Comparison of ENCODE assay signal across 7 cellular contexts in the genomic region with DNA sequence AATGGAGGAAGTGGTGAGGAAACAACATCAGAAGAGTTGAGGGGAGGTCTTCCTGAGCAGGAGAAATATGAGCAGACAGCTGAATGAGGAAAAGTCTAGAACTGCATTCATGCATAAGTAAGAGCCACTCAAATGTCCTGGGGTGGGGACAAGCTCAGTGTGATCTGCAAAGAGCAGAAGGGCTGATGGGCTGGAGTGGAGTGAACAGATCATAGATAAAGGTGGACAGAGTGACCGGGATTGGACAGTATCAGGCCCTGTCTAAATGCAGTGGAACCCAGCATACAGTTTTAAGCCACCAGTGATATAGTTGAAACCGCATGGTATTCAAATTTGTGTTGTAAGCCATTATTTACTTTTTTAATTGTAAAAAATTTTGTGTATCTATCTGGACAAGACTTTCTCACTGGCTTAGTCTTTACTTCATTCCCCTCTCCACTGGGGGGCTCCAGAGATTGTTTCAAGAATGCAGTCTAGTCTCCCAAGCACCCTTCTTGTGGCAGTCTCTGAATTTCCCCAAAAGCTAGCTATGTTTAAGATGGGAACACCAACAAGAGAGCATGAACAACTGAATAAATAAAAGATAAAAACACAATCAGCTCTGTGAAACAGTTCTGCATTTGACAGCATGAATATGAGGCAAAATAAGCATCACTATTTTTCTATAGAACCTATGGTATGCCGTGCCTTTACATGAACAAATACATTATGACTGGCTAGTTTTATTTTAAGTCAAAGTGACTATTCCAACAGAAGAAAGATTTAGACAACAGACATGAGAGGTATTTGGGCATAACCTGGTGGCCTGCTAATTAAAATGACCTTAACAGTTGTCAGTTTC. TPM values are rescaled to one million over a fixed set of nuclear protein-coding genes. Genes with fewer than 3 reads are reported as not detected.
DNase-seq lines count a peak whose midpoint lies in the region; ATAC-seq and TF ChIP-seq lines count a peak whose summit lies in the region.

No MANE protein-coding gene starts in this region.

- WGBS in esophagus muscularis mucosa = 74% methylated on average over 3 of the region's 3 CpGs

- intact Hi-C loops in esophagus muscularis mucosa (cut with DNase I) = loop anchor here (5.0 to 10.0 kb wide), 4 partner anchors 148 to 353 kb away; no protein-coding TSS in a partner anchor

- no peak overlapping the region for H3K4me3 ChIP-seq in GM12865 (ENCODE audit: low read depth, low read length)
- no peak overlapping the region for H3K4me3 ChIP-seq in Peyer's patch
- H3K4me3 ChIP-seq in esophagus muscularis mucosa = no peak overlapping the region
- no peak overlapping the region for H3K4me3 ChIP-seq in neural progenitor cell

- H3K4me1 ChIP-seq in Peyer's patch (no peaks in the 10 kb centered on the region), esophagus muscularis mucosa (no peaks in the 10 kb centered on the region), neural progenitor cell (peaks cover 7% of the 10 kb centered on the region)

- H3K9me3 Mint-ChIP-seq in neural progenitor cell = no peaks in the 10 kb centered on the region

- no peak for TF ChIP-seq POLR2A in Peyer's patch (IDR thresholded peaks at IDR 0.05)
- TF ChIP-seq POLR2A in esophagus muscularis mucosa (IDR thresholded peaks at IDR 0.05; ENCODE audit: low read depth) = no peak

- no peak overlapping the region for H3K9ac ChIP-seq in neural progenitor cell

- H3K36me3 Mint-ChIP-seq in neural progenitor cell = no peaks in the 10 kb centered on the region

- peaks cover 3% of the 10 kb centered on the region for H3F3A ChIP-seq in neural progenitor cell (ENCODE audit: low read depth)

- H3K27me3 Mint-ChIP-seq in neural progenitor cell (ENCODE audit: insufficient read depth, low read depth) = peaks cover 6% of the 10 kb centered on the region

- no peak overlapping the region for H3K27ac Mint-ChIP-seq in neural progenitor cell

- H3K27ac ChIP-seq in Peyer's patch = no peak overlapping the region
- H3K27ac ChIP-seq in esophagus muscularis mucosa (replicated peaks in 1 of 4) = no peak overlapping the region
- no peak overlapping the region for H3K27ac ChIP-seq in neural progenitor cell

- H3K9me3 ChIP-seq in Peyer's patch (no peaks in the 10 kb centered on the region), esophagus muscularis mucosa (no peaks in the 10 kb centered on the region), neural progenitor cell (ENCODE audit: low read depth) (no peaks in the 10 kb centered on the region)

- DNase-seq in GM12865 (ENCODE audit: low read depth) (peak; percentile 7), Peyer's patch (no peak), esophagus muscularis mucosa (ENCODE audit: extremely low spot score) (no peak), neural progenitor cell (ENCODE audit: low spot score) (peak; percentile 70)
- no peak for DNase-seq in activated CD4-positive, CD25-positive, alpha-beta regulatory T cell treated with anti-CD3 and anti-CD28 coated beads, Interleukin-2, amount 50 U/mL, for 72 hours

- TF ChIP-seq CTCF in GM12865 (IDR thresholded peaks at IDR 0.05; ENCODE audit: insufficient read depth, low read depth, low read length, missing control alignments) (peak; percentile 38), Peyer's patch (IDR thresholded peaks at IDR 0.05) (peak in 4 of 6 experiments; percentile 25 to 63 (median 52)), esophagus muscularis mucosa (IDR thresholded peaks at IDR 0.05) (peak; percentile 67 to 73 (median 72)), neural progenitor cell (IDR thresholded peaks at IDR 0.05) (peak; percentile 79)

- no peaks in the 10 kb centered on the region for H4K20me1 ChIP-seq in neural progenitor cell (ENCODE audit: low read depth)

- H3K4me3 Mint-ChIP-seq in neural progenitor cell = no peak overlapping the region

- ATAC-seq in HG03432 (IDR thresholded peaks at IDR 0.05; ENCODE audit: unreplicated experiment) (peak; percentile 71), HG03095 (IDR thresholded peaks at IDR 0.05; ENCODE audit: unreplicated experiment) (no peak)

- no peak overlapping the region for H3K4me2 ChIP-seq in neural progenitor cell

- H3K4me1 Mint-ChIP-seq in neural progenitor cell = no peaks in the 10 kb centered on the region

- H2AFZ ChIP-seq in neural progenitor cell (replicated peaks) = no peak overlapping the region

- TF ChIP-seq EP300 in esophagus muscularis mucosa (IDR thresholded peaks at IDR 0.05) = no peak

- H3K36me3 ChIP-seq in Peyer's patch (no peaks in the 10 kb centered on the region), esophagus muscularis mucosa (no peaks in the 10 kb centered on the region), neural progenitor cell (no peaks in the 10 kb centered on the region)

- no peaks in the 10 kb centered on the region for H3K27me3 ChIP-seq in Peyer's patch
- no peaks in the 10 kb centered on the region for H3K27me3 ChIP-seq in esophagus muscularis mucosa
- peaks cover 8% of the 10 kb centered on the region for H3K27me3 ChIP-seq in neural progenitor cell

- no peaks in the 10 kb centered on the region for H3K79me2 ChIP-seq in neural progenitor cell (ENCODE audit: low read depth)

RNA-seq across cellular contexts. Expression of a gene that starts 10.7 kb away (rescaled TPM):
- total RNA-seq in Peyer's patch (1 to 10 TPM in 1 of 4 donors, under 1 TPM in 3; 0.18 to 4.1 (median 0.32) TPM), esophagus muscularis mucosa (1 to 10 TPM; 1.0 to 1.4 (median 1.3) TPM), neural progenitor cell (ENCODE audit: low replicate concordance) (13.0 and 16.7 TPM in 2 replicates)

Comparison
In these comparisons a context has a peak if more than half of its experiments do, and no peak if none do; other contexts are left out.
1. DNase-seq: peak in GM12865 (single experiment) and neural progenitor cell (single experiment); none in Peyer's patch (0 of 3), esophagus muscularis mucosa (single experiment) and activated CD4-positive, CD25-positive, alpha-beta regulatory T cell treated with anti-CD3 and anti-CD28 coated beads, Interleukin-2, amount 50 U/mL, for 72 hours (single experiment).
2. Peak in every context shown above with its lines, with median percentiles within 50 percentile points of each other: CTCF ChIP-seq.